ENCODE assay signal across 16 cellular contexts in the genomic region with DNA sequence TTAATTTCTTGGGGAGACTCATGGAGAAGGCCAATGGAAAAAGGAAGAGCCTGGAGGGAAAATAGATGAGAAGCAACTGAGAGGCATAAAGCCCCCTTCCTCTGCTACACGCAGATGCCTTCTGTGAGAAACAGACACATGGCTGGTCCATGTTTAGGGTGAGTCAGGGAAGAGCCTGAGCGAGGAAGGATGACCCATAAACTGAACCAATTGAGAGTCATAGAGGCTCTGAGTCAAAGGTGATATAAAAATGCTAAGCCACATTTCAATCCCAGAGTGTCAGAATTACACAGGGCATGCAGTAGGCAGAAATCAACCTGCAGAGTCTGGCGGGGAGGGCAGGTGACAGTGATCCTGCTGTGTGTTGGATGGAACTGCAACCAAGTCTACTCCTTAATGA.
"Had no signal": no experiment of that assay in that cellular context is flagged by ENCODE, and none has a peak within 500 bp of the region (broad histone marks: within the 10 kb centered on the region; RNA-seq: fewer than 3 reads in every experiment).

No MANE protein-coding gene starts in this region.

- DNase-seq: activated CD4-positive, alpha-beta T cell treated with anti-CD3 and anti-CD28 coated beads, Interleukin-2, amount 50 U/mL, for 48 hours; activated CD4-positive, CD25-positive, alpha-beta regulatory T cell; activated effector memory CD4-positive, alpha-beta T cell treated with anti-CD3 and anti-CD28 coated beads, Interleukin-2, amount 50 U/mL, for 16 hours; activated T-cell treated with anti-CD3 and anti-CD28 coated beads, Interleukin-2, amount 50 U/mL, for 4 hours; anterior cingulate cortex; kidney; left ventricle myocardium superior; ovary; stimulated activated CD4-positive, alpha-beta T cell treated with anti-CD3 and anti-CD28 coated beads, Interleukin-15, amount 100 ng/mL, for 24 hours; T-helper 2 cell; tibial artery had no signal

- H3K27ac ChIP-seq: cardiac muscle cell, ovary, tibial artery, vagina had no signal

- H3K36me3 ChIP-seq: cardiac muscle cell, ovary, tibial artery, vagina had no signal

- H3K4me1 ChIP-seq: tibial artery, vagina had no signal

- H3K9me3 ChIP-seq: ovary, tibial artery, vagina had no signal

- H3K27me3 ChIP-seq: cardiac muscle cell, ovary, tibial artery, vagina had no signal

- H3K4me3 ChIP-seq: cardiac muscle cell, ovary, tibial artery, vagina had no signal

- ATAC-seq: activated T-cell treated with anti-CD3 and anti-CD28 coated beads, Interleukin-2, amount 50 U/mL, for 4 hours; left ventricle myocardium superior had no signal

- FAIRE-seq: colon, endothelial cell of umbilical vein, kidney, TTC549 had no signal
